Comparison of ENCODE assay signal across 1 cellular context in genomic region chr3:148262980-148263379, GRCh38.
TF ChIP-seq lines count a peak whose summit lies in the region.

No MANE protein-coding gene starts in this region.

TF ChIP-seq in HepG2, 621 proteins besides CTCF, POLR2A, EP300 and RAD21 (continued from another document and continues in another):
- TF ChIP-seq TFE3 (CRISPR knock-in tag; IDR thresholded peaks at IDR 0.05) (peak; percentile 47; the same call in 1 of the 2 replicates), IRF1 (CRISPR knock-in tag; IDR thresholded peaks at IDR 0.05; ENCODE audit: low read depth) (no peak), ZNF574 (CRISPR knock-in tag; IDR thresholded peaks at IDR 0.05) (no peak), NFIC (IDR thresholded peaks at IDR 0.05; ENCODE audit: low read length) (peak; percentile 61; the same call in 1 of the 2 replicates), YEATS4 (CRISPR knock-in tag; IDR thresholded peaks at IDR 0.05; ENCODE audit: borderline replicate concordance) (no peak), TBL1XR1 (IDR thresholded peaks at IDR 0.05; ENCODE audit: borderline replicate concordance, low read length, partially characterized antibody) (no peak), RBM39 (IDR thresholded peaks at IDR 0.05; ENCODE audit: low read depth, low read length, poor library complexity, severe bottlenecking) (no peak), ZNF124 (CRISPR knock-in tag; IDR thresholded peaks at IDR 0.05) (no peak), SMARCC2 (IDR thresholded peaks at IDR 0.05) (no peak), SALL1 (CRISPR knock-in tag; IDR thresholded peaks at IDR 0.05) (peak; percentile 26; the same call in 1 of the 2 replicates), ATM (IDR thresholded peaks at IDR 0.05; ENCODE audit: borderline replicate concordance) (no peak), ATF2 (CRISPR knock-in tag; IDR thresholded peaks at IDR 0.05) (no peak), ZNF3 (CRISPR knock-in tag; IDR thresholded peaks at IDR 0.05) (no peak), NKX3-1 (CRISPR knock-in tag; IDR thresholded peaks at IDR 0.05) (no peak), ZNF557 (CRISPR knock-in tag; IDR thresholded peaks at IDR 0.05) (no peak), ATF3 (CRISPR knock-in tag; IDR thresholded peaks at IDR 0.05) (no peak), YEATS2 (CRISPR knock-in tag; IDR thresholded peaks at IDR 0.05; ENCODE audit: borderline replicate concordance) (no peak), FOSL1 (CRISPR knock-in tag; IDR thresholded peaks at IDR 0.05; ENCODE audit: borderline replicate concordance) (no peak), ZNF432 (CRISPR knock-in tag; IDR thresholded peaks at IDR 0.05; ENCODE audit: borderline replicate concordance) (no peak), ZNF816 (CRISPR knock-in tag; IDR thresholded peaks at IDR 0.05; ENCODE audit: borderline replicate concordance) (0 out of 2 replicates have a peak, but pooled peaks have one; percentile 59), MIER3 (CRISPR knock-in tag; IDR thresholded peaks at IDR 0.05; ENCODE audit: borderline replicate concordance) (no peak), DR1 (CRISPR knock-in tag; IDR thresholded peaks at IDR 0.05) (no peak), ZNF570 (CRISPR knock-in tag; IDR thresholded peaks at IDR 0.05; ENCODE audit: borderline replicate concordance) (no peak), MTERF4 (CRISPR knock-in tag; IDR thresholded peaks at IDR 0.05) (no peak), EED (CRISPR knock-in tag; IDR thresholded peaks at IDR 0.05) (no peak), ZSCAN5A (CRISPR knock-in tag; IDR thresholded peaks at IDR 0.05; ENCODE audit: borderline replicate concordance) (no peak), HNF1B (CRISPR knock-in tag; IDR thresholded peaks at IDR 0.05) (peak; percentile 73; the same call in 1 of the 2 replicates), HCFC1 (IDR thresholded peaks at IDR 0.05; ENCODE audit: low read depth, low read length) (no peak), TOE1 (CRISPR knock-in tag; IDR thresholded peaks at IDR 0.05) (no peak), ZNF572 (CRISPR knock-in tag; IDR thresholded peaks at IDR 0.05) (no peak), ZNF879 (CRISPR knock-in tag; IDR thresholded peaks at IDR 0.05) (no peak), ZNF781 (CRISPR knock-in tag; IDR thresholded peaks at IDR 0.05; ENCODE audit: borderline replicate concordance, not compliant biosample characterization) (no peak), PREB (CRISPR knock-in tag; IDR thresholded peaks at IDR 0.05) (no peak), ZNF136 (CRISPR knock-in tag; IDR thresholded peaks at IDR 0.05; ENCODE audit: low read depth) (no peak), ZBTB10 (CRISPR knock-in tag; IDR thresholded peaks at IDR 0.05; ENCODE audit: borderline replicate concordance) (no peak), MLX (CRISPR knock-in tag; IDR thresholded peaks at IDR 0.05) (peak; percentile 38; the same call in 1 of the 2 replicates), SNAPC2 (CRISPR knock-in tag; IDR thresholded peaks at IDR 0.05) (no peak), REL (CRISPR knock-in tag; conservative IDR thresholded peaks at IDR 0.05) (no peak), ZNF24 (IDR thresholded peaks at IDR 0.05) (no peak), FOXK1 (CRISPR knock-in tag; IDR thresholded peaks at IDR 0.05; ENCODE audit: borderline replicate concordance, low read depth) (0 out of 2 replicates have a peak, but pooled peaks have one; percentile 25), NONO (IDR thresholded peaks at IDR 0.05) (no peak), NONO (CRISPR knock-in tag; conservative IDR thresholded peaks at IDR 0.05) (0 out of 2 replicates have a peak, but pooled peaks have one; percentile 37), ZFP36L1 (CRISPR knock-in tag; IDR thresholded peaks at IDR 0.05) (no peak), ZC3H4 (CRISPR knock-in tag; IDR thresholded peaks at IDR 0.05; ENCODE audit: borderline replicate concordance) (no peak), ZNF567 (CRISPR knock-in tag; IDR thresholded peaks at IDR 0.05; ENCODE audit: borderline replicate concordance) (no peak), SIN3B (IDR thresholded peaks at IDR 0.05; ENCODE audit: low read length) (no peak), THAP9 (CRISPR knock-in tag; IDR thresholded peaks at IDR 0.05; ENCODE audit: borderline replicate concordance) (no peak)
